12 cellular contexts compared by ENCODE assay signal in the genomic region with DNA sequence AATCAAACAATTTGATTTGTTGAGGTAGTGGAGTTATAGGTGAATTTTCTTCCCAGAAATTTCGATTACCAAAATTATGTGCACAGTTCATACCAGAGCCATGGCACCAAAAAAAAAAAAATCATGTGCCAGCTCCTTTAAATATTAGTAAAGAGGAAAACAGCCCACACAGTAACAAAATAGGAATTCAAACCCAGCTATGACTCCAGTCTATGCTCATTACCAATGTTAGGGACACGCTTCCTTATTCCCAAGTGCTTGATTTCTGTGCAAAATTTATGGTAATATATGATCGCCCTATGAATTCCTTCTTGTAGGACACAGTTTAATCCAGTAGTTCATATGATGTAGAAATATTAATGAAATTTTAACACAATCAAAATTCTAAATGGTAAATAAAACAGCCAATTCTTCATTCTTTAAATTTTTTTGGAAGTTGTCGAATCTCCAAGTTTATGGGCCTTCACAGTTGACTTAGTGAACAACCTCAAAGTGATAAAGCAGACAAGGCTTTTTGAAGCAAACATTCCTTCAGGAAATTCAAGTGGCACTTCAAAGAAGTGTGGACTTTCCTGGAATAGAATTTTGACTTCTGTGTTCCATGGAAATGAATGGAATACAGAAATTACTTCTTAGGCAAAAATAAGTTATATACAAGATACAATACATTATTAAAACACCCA. TPM values are rescaled to one million over a fixed set of nuclear protein-coding genes. Genes with fewer than 3 reads are reported as not detected.
DNase-seq lines count a peak whose midpoint lies in the region; ATAC-seq, FAIRE-seq and TF ChIP-seq lines count a peak whose summit lies in the region.
"Had no signal": no experiment of that assay in that cellular context is flagged by ENCODE, and none has a peak within 500 bp of the region (broad histone marks: within the 10 kb centered on the region; RNA-seq: fewer than 3 reads in every experiment).

No MANE protein-coding gene starts in this region.

- no peak overlapping the region for H4K5ac ChIP-seq in IMR-90 (ENCODE audit: low read depth, low read length)

- H2BK20ac ChIP-seq in IMR-90 (ENCODE audit: low read depth, low read length) = no peak overlapping the region

- H3K36me3 ChIP-seq in IMR-90 (ENCODE audit: control insufficient read depth, insufficient read depth, low read length) = peaks cover 16% of the 10 kb centered on the region
- peaks cover 5% of the 10 kb centered on the region for H3K36me3 ChIP-seq in bronchial epithelial cell (ENCODE audit: control insufficient read depth, insufficient read depth, low read length)
- H3K36me3 ChIP-seq in muscle layer of duodenum (ENCODE audit: control insufficient read depth in 1 of 2, insufficient read depth in 2 of 2, low read length in 2 of 2) = peaks cover 5 to 7% of the 10 kb centered on the region in 2 donors
- H3K36me3 ChIP-seq in spleen = peaks cover 0 to 35% (median 8%) of the 10 kb centered on the region in 6 donors

- no peak overlapping the region for H3K9ac ChIP-seq in IMR-90 (ENCODE audit: low read depth, low read length)

- H4K20me1 ChIP-seq in IMR-90 (ENCODE audit: insufficient read depth, low read length) = peaks cover 43% of the 10 kb centered on the region; the same call in 1 of the 2 replicates

- no peak overlapping the region for H2AK5ac ChIP-seq in IMR-90 (ENCODE audit: low read depth, low read length)

- H2AFZ ChIP-seq in IMR-90 (replicated peaks; ENCODE audit: low read length, poor library complexity) = no peak overlapping the region

- no peak overlapping the region for H2BK120ac ChIP-seq in IMR-90 (ENCODE audit: low read depth, low read length)

- no peaks in the 10 kb centered on the region for H3K9me3 ChIP-seq in IMR-90 (ENCODE audit: control insufficient read depth, insufficient read depth, low read length)
- H3K9me3 ChIP-seq in muscle layer of duodenum (ENCODE audit: control insufficient read depth in 1 of 2, low read length in 2 of 2) = no peaks in the 10 kb centered on the region
- no peaks in the 10 kb centered on the region for H3K9me3 ChIP-seq in spleen

- H3K4me1 ChIP-seq in IMR-90 (ENCODE audit: control insufficient read depth, insufficient read depth, low read length) = no peaks in the 10 kb centered on the region
- H3K4me1 ChIP-seq in muscle layer of duodenum (ENCODE audit: control insufficient read depth in 1 of 2, insufficient read depth in 2 of 2, low read length in 2 of 2) = peaks cover 16 to 43% of the 10 kb centered on the region in 2 donors
- peaks cover 18 to 81% (median 61%) of the 10 kb centered on the region in 6 donors for H3K4me1 ChIP-seq in spleen

- no peak overlapping the region for H4K91ac ChIP-seq in IMR-90 (ENCODE audit: insufficient read depth, low read depth, low read length)

- POLR2A ChIA-PET in AG04449 (lab: Yijun Ruan, JAX) (no interaction called here), IMR-90 (lab: Charles Lee; ENCODE audit: unreplicated experiment) (no interaction called here)

- H2BK15ac ChIP-seq in IMR-90 (ENCODE audit: low read depth, low read length) = no peak overlapping the region

- intact Hi-C loops in IMR-90 (cut with micrococcal nuclease) = loop anchor here (10.0 kb wide), 1 partner anchor 599 kb away; no protein-coding TSS in a partner anchor
- intact Hi-C loops in spleen (cut with DNase I; ENCODE audit: low total_unique reads) = no loop called here

- H3K4me3 ChIP-seq in AG04449 (ENCODE audit: low read depth, low read length) = peak overlapping the region; percentile 4; the same call in 1 of the 2 replicates
- H3K4me3 ChIP-seq in IMR-90 (ENCODE audit: insufficient read depth, low read depth, low read length) = no peak overlapping the region
- peak overlapping the region; percentile 79 for H3K4me3 ChIP-seq in bronchial epithelial cell (ENCODE audit: low read depth, low read length)
- peak overlapping the region; percentile 87 to 88 for H3K4me3 ChIP-seq in muscle layer of duodenum (ENCODE audit: low read depth in 1 of 2, low read length in 2 of 2)
- peak overlapping the region in 2 of 8 donors; percentile 77 to 79 for H3K4me3 ChIP-seq in spleen

- TF ChIP-seq CTCF in AG04449 (IDR thresholded peaks at IDR 0.05; ENCODE audit: insufficient read depth, low read length, missing control alignments) (no peak), IMR-90 (conservative IDR thresholded peaks at IDR 0.05; ENCODE audit: low read depth, low read length) (no peak), bronchial epithelial cell (IDR thresholded peaks at IDR 0.05; ENCODE audit: insufficient read depth, low read length, severe bottlenecking) (no peak), spleen (IDR thresholded peaks at IDR 0.05 in 8 of 11, conservative IDR thresholded peaks at IDR 0.05 in 3 of 11) (no peak)

- CTCF ChIA-PET in AG04449 (lab: Yijun Ruan, JAX) = interaction anchor here (0.8 to 4.3 kb wide), 4 partner anchors 8 to 303 kb away, joined by 3 to 24 read pairs (median 19); no protein-coding TSS in a partner anchor
- CTCF ChIA-PET in IMR-90 (lab: Yijun Ruan, JAX) = interaction anchor here (0.5 to 0.7 kb wide), 2 partner anchors 8 to 804 kb away, joined by 3 to 4 read pairs; no protein-coding TSS in a partner anchor

- H2AK9ac ChIP-seq in IMR-90 (replicated peaks; ENCODE audit: low read depth, low read length, poor library complexity) = no peak overlapping the region

- H3K9me1 ChIP-seq in IMR-90 (ENCODE audit: insufficient read depth, low read length) = peaks cover 13% of the 10 kb centered on the region

- peak overlapping the region; percentile 55 for H2BK5ac ChIP-seq in IMR-90 (ENCODE audit: low read depth, low read length, poor library complexity, severe bottlenecking)

- BruUV-seq in IMR-90 (replicated peaks; lab: Mats Ljungman, UMichigan) = no TSS peak

- H3K4me2 ChIP-seq in IMR-90 (ENCODE audit: low read depth, low read length) = peak overlapping the region; percentile 61

- no peak overlapping the region for H3K14ac ChIP-seq in IMR-90 (replicated peaks; ENCODE audit: low read depth, low read length)

- WGBS in IMR-90 (ENCODE audit: extremely low coverage in 2 of 2, insufficient read length in 1 of 2), 2 experiments = 100% methylated on average over 1 of the region's 4 CpGs; no CpG with 5 or more reads in 1 of the 2 experiments
- 93 to 97% (median 95%) methylated on average over 4 of the region's 4 CpGs for WGBS in spleen, 5 donors

- no peak overlapping the region for H3K23ac ChIP-seq in IMR-90 (ENCODE audit: low read depth, low read length)

- dilution Hi-C loops in IMR-90 (cut with HindIII; ENCODE audit: low sequenced_read_pairs, unreplicated experiment) = no loop called here

- H4K8ac ChIP-seq in IMR-90 (ENCODE audit: low read depth in 2 of 2, low read length in 2 of 2) = no peak overlapping the region

- in situ Hi-C loops in IMR-90 (cut with MboI; ENCODE audit: low sequenced_read_pairs) = loop anchor here (10.0 kb wide), 1 partner anchor 309 kb away; no protein-coding TSS in a partner anchor

- no peak for FAIRE-seq in bronchial epithelial cell (lab: Jason Lieb, UNC)

- peak overlapping the region; percentile 23; the same call in 1 of the 2 replicates for H3K4ac ChIP-seq in IMR-90 (ENCODE audit: low read depth, low read length)

- TF ChIP-seq RAD21 in IMR-90 (IDR thresholded peaks at IDR 0.05; ENCODE audit: low read length) = no peak

- ATAC-seq in IMR-90 (ENCODE audit: low read depth) = no peak
- ATAC-seq in HG03342 (IDR thresholded peaks at IDR 0.05; ENCODE audit: unreplicated experiment) = no peak

- H3K27ac ChIP-seq in IMR-90 (ENCODE audit: insufficient read depth, low read length) (no peak overlapping the region), muscle layer of duodenum (ENCODE audit: low read length) (peak overlapping the region; percentile 88), spleen (peak overlapping the region in 2 of 8 donors; percentile 4 to 86)

- H3K18ac ChIP-seq in IMR-90 (ENCODE audit: low read depth, low read length) = no peak overlapping the region

- TF ChIP-seq POLR2A in IMR-90 (IDR thresholded peaks at IDR 0.05; ENCODE audit: low read depth, low read length) (no peak), spleen (IDR thresholded peaks at IDR 0.05) (no peak)

- H3K27me3 ChIP-seq in IMR-90 (ENCODE audit: control insufficient read depth, insufficient read depth, low read length) = no peaks in the 10 kb centered on the region
- H3K27me3 ChIP-seq in bronchial epithelial cell (ENCODE audit: control insufficient read depth, insufficient read depth, low read length) = no peaks in the 10 kb centered on the region
- H3K27me3 ChIP-seq in muscle layer of duodenum (ENCODE audit: low read depth, low read length) = no peaks in the 10 kb centered on the region
- no peaks in the 10 kb centered on the region for H3K27me3 ChIP-seq in spleen (replicated peaks in 1 of 7)

- DNase-seq in AG04449 (ENCODE audit: low read depth, low spot score) (no peak), IMR-90 (no peak), bronchial epithelial cell (ENCODE audit: low read depth) (no peak), spleen (no peak), dedifferentiated amniotic fluid mesenchymal stem cell (ENCODE audit: extremely low spot score) (no peak), HK-2 (ENCODE audit: unreplicated experiment) (no peak)
- DNase-seq: COR-L47; effector CD8-positive, alpha-beta T cell; NCI-H510A; stimulated activated CD4-positive, alpha-beta T cell treated with anti-CD3 and anti-CD28 coated beads, Interleukin-15, amount 100 ng/mL, for 24 hours had no signal

- H3K79me1 ChIP-seq in IMR-90 (ENCODE audit: low read depth in 1 of 2, low read length in 2 of 2) = peaks cover 16 to 51% of the 10 kb centered on the region in 2 experiments

- H3K56ac ChIP-seq in IMR-90 (ENCODE audit: extremely low read depth, insufficient read depth, low read length) = no peak overlapping the region

TF ChIP-seq in IMR-90, 13 proteins besides CTCF, POLR2A, EP300 and RAD21 (continues in another document):
- TF ChIP-seq CHD1 (IDR thresholded peaks at IDR 0.05; ENCODE audit: low read depth, low read length) (no peak), CEBPB (IDR thresholded peaks at IDR 0.05; ENCODE audit: low read depth, low read length) (no peak), MXI1 (IDR thresholded peaks at IDR 0.05; ENCODE audit: borderline replicate concordance, low read depth, low read length) (no peak), FOS (IDR thresholded peaks at IDR 0.05; ENCODE audit: low read depth, low read length) (no peak), MAZ (IDR thresholded peaks at IDR 0.05; ENCODE audit: borderline replicate concordance, low read depth, low read length) (no peak)

RNA-seq across cellular contexts. Expression of gene TOR1AIP2, which starts 1.9 kb away (rescaled TPM):
- total RNA-seq in IMR-90 (2012; rRNA removed) = 85.0 and 109 TPM in 2 replicates
- 17.3 and 20.7 TPM in 2 replicates for polyA plus RNA-seq in IMR-90 (2012; rRNA removed)
- polyA plus RNA-seq in IMR-90 (2012; cell fraction: cytosol; rRNA removed) = 4.4 and 7.3 TPM in 2 replicates
- 2.2 and 10.1 TPM in 2 replicates for polyA plus RNA-seq in IMR-90 (2012; cell fraction: nucleus; rRNA removed; ENCODE audit: low replicate concordance)
- 48.8 and 64.2 TPM in 2 replicates for total RNA-seq in bronchial epithelial cell
- total RNA-seq in spleen = 10 to 100 TPM; 49.4 to 77.4 (median 67.8) TPM
- 1 to 10 TPM; 4.6 to 9.1 (median 5.1) TPM for polyA plus RNA-seq in spleen

RNA-seq across cellular contexts. Expression of gene TOR1AIP1, which starts 6.3 kb away (rescaled TPM):
- total RNA-seq in IMR-90 (2012; rRNA removed) = 36.7 and 64.5 TPM in 2 replicates
- polyA plus RNA-seq in IMR-90 (2012; rRNA removed) = 17.8 and 20.7 TPM in 2 replicates
- 6.5 and 7.6 TPM in 2 replicates for polyA plus RNA-seq in IMR-90 (2012; cell fraction: cytosol; rRNA removed)
- 2.7 and 13.1 TPM in 2 replicates for polyA plus RNA-seq in IMR-90 (2012; cell fraction: nucleus; rRNA removed; ENCODE audit: low replicate concordance)
- 16.1 and 26.4 TPM in 2 replicates for total RNA-seq in bronchial epithelial cell
- total RNA-seq in spleen = 10 to 100 TPM; 52.6 to 71.3 (median 59.6) TPM
- polyA plus RNA-seq in spleen = 10 to 100 TPM; 16.2 to 17.9 (median 17.7) TPM
